Comparison of ENCODE assay signal across 8 cellular contexts in genomic region chr1:36305915-36306209, GRCh38. TPM values are rescaled to one million over a fixed set of nuclear protein-coding genes. Genes with fewer than 3 reads are reported as not detected.
DNase-seq lines count a peak whose midpoint lies in the region; ATAC-seq lines count a peak whose summit lies in the region.

No MANE protein-coding gene starts in this region.

- CTCF ChIA-PET in activated CD8-positive, alpha-beta T cell treated with anti-CD3 and anti-CD28 coated beads, Interleukin-2, amount 10 ng/mL, durations not matched to agents 7 days and 5 days (lab: Charles Lee) = interaction anchor here (0.8 to 5.5 kb wide), 12 partner anchors 13 to 206 kb away, joined by 3 to 24 read pairs (median 4); partner anchors contain the start of genes EVA1B and TRAPPC3

- peak overlapping the region; percentile 39 for H3K27ac Mint-ChIP-seq in T-helper 1 cell treated with Interleukin-12 subunit alpha and Interleukin-12 subunit beta and Interleukin-4 antibody, amounts not matched to agents 30 μg/mL and 1 μg/mL, for 36 hours
- peak overlapping the region; percentile 54 for H3K27ac Mint-ChIP-seq in activated CD8-positive, alpha-beta T cell treated with anti-CD3 and anti-CD28 coated beads, Interleukin-2, amount 10 ng/mL, durations not matched to agents 7 days and 5 days
- H3K27ac Mint-ChIP-seq in immature natural killer cell = peak overlapping the region in 2 of 6 donors; percentile 24 to 40
- peak overlapping the region; percentile 65 for H3K27ac Mint-ChIP-seq in stimulated activated naive B cell treated with anti-CD40 and anti-IgM and Interleukin-4, amounts not matched to agents 10 μg/mL and 1 μg/mL and 100 μg/mL, for 72 hours

- peak overlapping the region; percentile 57 for H3K4me3 Mint-ChIP-seq in T-helper 1 cell treated with Interleukin-12 subunit alpha and Interleukin-12 subunit beta and Interleukin-4 antibody, amounts not matched to agents 30 μg/mL and 1 μg/mL, for 36 hours
- H3K4me3 Mint-ChIP-seq in activated CD8-positive, alpha-beta T cell treated with anti-CD3 and anti-CD28 coated beads, Interleukin-2, amount 10 ng/mL, durations not matched to agents 7 days and 5 days = peak overlapping the region; percentile 98
- H3K4me3 Mint-ChIP-seq in immature natural killer cell = peak overlapping the region; percentile 67 to 90 (median 77)
- H3K4me3 Mint-ChIP-seq in stimulated activated naive B cell treated with anti-CD40 and anti-IgM and Interleukin-4, amounts not matched to agents 10 μg/mL and 1 μg/mL and 100 μg/mL, for 72 hours = peak overlapping the region; percentile 56 to 89

- peaks cover 23% of the 10 kb centered on the region for H3K36me3 Mint-ChIP-seq in T-helper 1 cell treated with Interleukin-12 subunit alpha and Interleukin-12 subunit beta and Interleukin-4 antibody, amounts not matched to agents 30 μg/mL and 1 μg/mL, for 36 hours (ENCODE audit: low read depth)
- peaks cover 51% of the 10 kb centered on the region for H3K36me3 Mint-ChIP-seq in activated CD8-positive, alpha-beta T cell treated with anti-CD3 and anti-CD28 coated beads, Interleukin-2, amount 10 ng/mL, durations not matched to agents 7 days and 5 days (ENCODE audit: low read depth)
- peaks cover 8 to 23% (median 23%) of the 10 kb centered on the region in 3 donors for H3K36me3 Mint-ChIP-seq in immature natural killer cell
- peaks cover 28 to 50% of the 10 kb centered on the region in 2 donors for H3K36me3 Mint-ChIP-seq in stimulated activated naive B cell treated with anti-CD40 and anti-IgM and Interleukin-4, amounts not matched to agents 10 μg/mL and 1 μg/mL and 100 μg/mL, for 72 hours

- H3K27me3 Mint-ChIP-seq in T-helper 1 cell treated with Interleukin-12 subunit alpha and Interleukin-12 subunit beta and Interleukin-4 antibody, amounts not matched to agents 30 μg/mL and 1 μg/mL, for 36 hours (ENCODE audit: low read depth) = no peaks in the 10 kb centered on the region
- H3K27me3 Mint-ChIP-seq in activated CD8-positive, alpha-beta T cell treated with anti-CD3 and anti-CD28 coated beads, Interleukin-2, amount 10 ng/mL, durations not matched to agents 7 days and 5 days (ENCODE audit: low read depth) = no peaks in the 10 kb centered on the region
- H3K27me3 Mint-ChIP-seq in immature natural killer cell (ENCODE audit: low read depth in 3 of 3) = peaks cover 0 to 4% (median 2%) of the 10 kb centered on the region in 3 donors
- H3K27me3 Mint-ChIP-seq in stimulated activated naive B cell treated with anti-CD40 and anti-IgM and Interleukin-4, amounts not matched to agents 10 μg/mL and 1 μg/mL and 100 μg/mL, for 72 hours = peaks cover 0 to 3% of the 10 kb centered on the region in 2 donors

- no peak for ATAC-seq in activated CD8-positive, alpha-beta T cell treated with anti-CD3 and anti-CD28 coated beads, Interleukin-2, amount 10 ng/mL, durations not matched to agents 7 days and 5 days
- ATAC-seq in stimulated activated naive B cell treated with anti-CD40 and anti-IgM and Interleukin-4, amounts not matched to agents 10 μg/mL and 1 μg/mL and 100 μg/mL, for 72 hours (replicated peaks) = no peak
- ATAC-seq in activated CD4-positive, CD25-positive, alpha-beta regulatory T cell treated with anti-CD3 and anti-CD28 coated beads, Interleukin-2, amount 50 U/mL, for 24 hours = no peak
- ATAC-seq in HG03139 (IDR thresholded peaks at IDR 0.05; ENCODE audit: unreplicated experiment) = no peak

- DNase-seq in T-helper 1 cell (no peak), immature natural killer cell (no peak), midbrain (lab: John Stamatoyannopoulos, UW) (no peak)
- DNase-seq in activated CD8-positive, alpha-beta T cell treated with anti-CD3 and anti-CD28 coated beads, Interleukin-2, amount 10 ng/mL, durations not matched to agents 7 days and 5 days = no peak
- no peak for DNase-seq in stimulated activated naive B cell treated with anti-CD40 and anti-IgM and Interleukin-4, amounts not matched to agents 10 μg/mL and 1 μg/mL and 100 μg/mL, for 72 hours

- POLR2A ChIA-PET in activated CD8-positive, alpha-beta T cell treated with anti-CD3 and anti-CD28 coated beads, Interleukin-2, amount 10 ng/mL, durations not matched to agents 7 days and 5 days (lab: Charles Lee) = interaction anchor here (1.3 kb wide), 1 partner anchor 82 kb away, joined by 5 read pairs; the partner anchor contains the start of gene THRAP3

- H3K4me1 Mint-ChIP-seq in T-helper 1 cell treated with Interleukin-12 subunit alpha and Interleukin-12 subunit beta and Interleukin-4 antibody, amounts not matched to agents 30 μg/mL and 1 μg/mL, for 36 hours (ENCODE audit: low read depth) = peaks cover 23% of the 10 kb centered on the region
- H3K4me1 Mint-ChIP-seq in activated CD8-positive, alpha-beta T cell treated with anti-CD3 and anti-CD28 coated beads, Interleukin-2, amount 10 ng/mL, durations not matched to agents 7 days and 5 days (ENCODE audit: low read depth) = peaks cover 29% of the 10 kb centered on the region
- peaks cover 14 to 15% of the 10 kb centered on the region in 2 donors for H3K4me1 Mint-ChIP-seq in immature natural killer cell
- peaks cover 26 to 58% of the 10 kb centered on the region in 2 donors for H3K4me1 Mint-ChIP-seq in stimulated activated naive B cell treated with anti-CD40 and anti-IgM and Interleukin-4, amounts not matched to agents 10 μg/mL and 1 μg/mL and 100 μg/mL, for 72 hours

- H3K9me3 Mint-ChIP-seq in T-helper 1 cell treated with Interleukin-12 subunit alpha and Interleukin-12 subunit beta and Interleukin-4 antibody, amounts not matched to agents 30 μg/mL and 1 μg/mL, for 36 hours = no peaks in the 10 kb centered on the region
- H3K9me3 Mint-ChIP-seq in activated CD8-positive, alpha-beta T cell treated with anti-CD3 and anti-CD28 coated beads, Interleukin-2, amount 10 ng/mL, durations not matched to agents 7 days and 5 days (ENCODE audit: insufficient read depth) = no peaks in the 10 kb centered on the region
- no peaks in the 10 kb centered on the region for H3K9me3 Mint-ChIP-seq in immature natural killer cell
- no peaks in the 10 kb centered on the region for H3K9me3 Mint-ChIP-seq in stimulated activated naive B cell treated with anti-CD40 and anti-IgM and Interleukin-4, amounts not matched to agents 10 μg/mL and 1 μg/mL and 100 μg/mL, for 72 hours

RNA-seq across cellular contexts. Expression of gene SH3D21, which starts 0.3 kb away (rescaled TPM):
- total RNA-seq in activated CD8-positive, alpha-beta T cell treated with anti-CD3 and anti-CD28 coated beads, Interleukin-2, amount 10 ng/mL, durations not matched to agents 7 days and 5 days = 10 to 100 TPM; 14.6 to 15.3 TPM
- under 1 TPM in 2 of 3 donors, not detected in 1; 0.26 to 0.96 TPM for polyA plus RNA-seq in immature natural killer cell

RNA-seq across cellular contexts. Expression of gene EVA1B, which starts 17.6 kb away (rescaled TPM):
- 10 to 100 TPM; 12.3 to 13.3 TPM for total RNA-seq in activated CD8-positive, alpha-beta T cell treated with anti-CD3 and anti-CD28 coated beads, Interleukin-2, amount 10 ng/mL, durations not matched to agents 7 days and 5 days
- polyA plus RNA-seq in immature natural killer cell = 10 to 100 TPM in 2 of 3 donors, 1 to 10 TPM in 1; 8.8 to 29.2 (median 11.1) TPM
